ENCODE assay signal across 6 cellular contexts in genomic region chr1:145670995-145671394, GRCh38. TPM values are rescaled to one million over a fixed set of nuclear protein-coding genes. Genes with fewer than 3 reads are reported as not detected.
"Had no signal": no experiment of that assay in that cellular context is flagged by ENCODE, and none has a peak within 500 bp of the region (broad histone marks: within the 10 kb centered on the region; RNA-seq: fewer than 3 reads in every experiment).

No MANE protein-coding gene starts in this region.

RNA-seq across cellular contexts. Expression of gene CD160, which starts 48.3 kb away (rescaled TPM):
- total RNA-seq: HT-29, NCI-H460, PC-9, Right ventricle myocardium inferior, RPMI7951, SJCRH30 had no signal
